In genomic region chr3:54951405-54951804, GRCh38 we compare ENCODE assay signal across 8 cellular contexts. TPM values are rescaled to one million over a fixed set of nuclear protein-coding genes. Genes with fewer than 3 reads are reported as not detected.
DNase-seq lines count a peak whose midpoint lies in the region; ATAC-seq and TF ChIP-seq lines count a peak whose summit lies in the region.

No MANE protein-coding gene starts in this region.

- H3K36me3 ChIP-seq in GM23248 (ENCODE audit: low read depth), result no peaks in the 10 kb centered on the region
- H3K36me3 ChIP-seq in Panc1 (ENCODE audit: control insufficient read depth, insufficient read depth, low read length), result no peaks in the 10 kb centered on the region
- H3K36me3 ChIP-seq in esophagus muscularis mucosa, result no peaks in the 10 kb centered on the region

- in situ Hi-C loops in GM23248 (cut with MboI), result loop anchor here (10.0 kb wide), 1 partner anchor 213 kb away; no protein-coding TSS in a partner anchor
- in situ Hi-C loops in Panc1 (cut with HindIII; ENCODE audit: low pct_unique_long_range_greater_than_20kb, low sequenced_read_pairs), result no loop called here
- in situ Hi-C loops in KBM-7 (cut with MboI; ENCODE audit: low pct_unique_long_range_greater_than_20kb, low sequenced_read_pairs), result no loop called here

- H3K9me3 Mint-ChIP-seq in nephron, result no peaks in the 10 kb centered on the region

- intact Hi-C loops in Panc1 (cut with micrococcal nuclease; ENCODE audit: unreplicated experiment), result no loop called here
- intact Hi-C loops in esophagus muscularis mucosa (cut with DNase I), result loop anchor here (5.0 to 10.0 kb wide), 3 partner anchors 79 to 533 kb away; partner anchors contain the start of gene WNT5A

- peak overlapping the region; percentile 35 for H3K27ac ChIP-seq in GM23248
- no peak overlapping the region for H3K27ac ChIP-seq in Panc1 (ENCODE audit: low read length)
- H3K27ac ChIP-seq in esophagus muscularis mucosa (replicated peaks in 1 of 4), result no peak overlapping the region

- H3K4me3 ChIP-seq in GM23248 (no peak overlapping the region), Panc1 (ENCODE audit: low read depth in 2 of 2, low read length in 2 of 2) (no peak overlapping the region), esophagus muscularis mucosa (no peak overlapping the region)

- BruUV-seq in Panc1 (replicated peaks; lab: Mats Ljungman, UMichigan), result no TSS peak

- no peaks in the 10 kb centered on the region for H4K20me1 ChIP-seq in GM23248 (ENCODE audit: insufficient read depth)

- peak; percentile 97 for DNase-seq in GM23248
- no peak for DNase-seq in Panc1 (ENCODE audit: low read depth, low spot score)
- DNase-seq in esophagus muscularis mucosa (ENCODE audit: extremely low spot score), result no peak
- DNase-seq in stimulated activated naive CD4-positive, alpha-beta T cell (lab: John Stamatoyannopoulos, UW), result no peak
- no peak for DNase-seq in KBM-7

- H3K36me3 Mint-ChIP-seq in nephron (ENCODE audit: low read depth), result no peaks in the 10 kb centered on the region

- peak overlapping the region in 1 of 3 experiments; percentile 55 for H3K27ac Mint-ChIP-seq in nephron

- H3K9me3 ChIP-seq in GM23248 (ENCODE audit: low read depth) (no peaks in the 10 kb centered on the region), Panc1 (ENCODE audit: control insufficient read depth, insufficient read depth, low read depth, low read length) (no peaks in the 10 kb centered on the region), esophagus muscularis mucosa (no peaks in the 10 kb centered on the region)

- TF ChIP-seq CTCF in Panc1 (IDR thresholded peaks at IDR 0.05) (no peak; the same call in 1 of the 2 replicates), esophagus muscularis mucosa (IDR thresholded peaks at IDR 0.05) (peak; percentile 60 to 77 (median 67)), nephron (IDR thresholded peaks at IDR 0.05; ENCODE audit: unreplicated experiment in 3 of 3) (peak; percentile 59 to 63 (median 59))

- H3K4me1 ChIP-seq in GM23248 (ENCODE audit: insufficient read depth) (peaks cover 35% of the 10 kb centered on the region), Panc1 (ENCODE audit: control insufficient read depth, insufficient read depth, low read length) (no peaks in the 10 kb centered on the region; the same call in 1 of the 2 replicates), esophagus muscularis mucosa (peaks cover 10 to 44% (median 40%) of the 10 kb centered on the region in 4 donors)

- peaks cover 36% of the 10 kb centered on the region for H3K4me1 Mint-ChIP-seq in nephron

- H3K9me2 ChIP-seq in GM23248 (ENCODE audit: insufficient read depth), result no peaks in the 10 kb centered on the region

- no peaks in the 10 kb centered on the region for H3K79me2 ChIP-seq in GM23248 (ENCODE audit: insufficient read depth)

- CTCF ChIA-PET in Panc1 (lab: Charles Lee), result no interaction called here

- H3K27me3 Mint-ChIP-seq in nephron (ENCODE audit: low read depth), result peaks cover 18% of the 10 kb centered on the region

- H3K27me3 ChIP-seq in GM23248 (replicated peaks; ENCODE audit: insufficient read depth) (no peaks in the 10 kb centered on the region), Panc1 (ENCODE audit: control insufficient read depth, insufficient read depth, low read length) (no peaks in the 10 kb centered on the region), esophagus muscularis mucosa (no peaks in the 10 kb centered on the region)

- peaks cover 40% of the 10 kb centered on the region for H3F3A ChIP-seq in GM23248 (ENCODE audit: insufficient read depth)

- POLR2A ChIA-PET in Panc1 (lab: Charles Lee), result no interaction called here

- 0 out of 2 replicates have a peak, but pooled peaks have one; percentile 48 for ATAC-seq in Panc1
- ATAC-seq in GM18858 (IDR thresholded peaks at IDR 0.05; ENCODE audit: unreplicated experiment), result no peak
- no peak for ATAC-seq in HG03457 (IDR thresholded peaks at IDR 0.05; ENCODE audit: unreplicated experiment)

- TF ChIP-seq POLR2A in esophagus muscularis mucosa (IDR thresholded peaks at IDR 0.05; ENCODE audit: low read depth), result no peak

- H2AFZ ChIP-seq in GM23248, result 0 out of 2 replicates have a peak overlapping the region, but pooled peaks have one; percentile 20

- 1 to 3% methylated on average over 8 of the region's 8 CpGs for WGBS in GM23248 (ENCODE audit: low coverage in 1 of 2, low lambda C conversion rate in 2 of 2, missing lambda C conversion rate in 2 of 2), 2 experiments
- 27% methylated on average over 5 of the region's 8 CpGs for WGBS in esophagus muscularis mucosa

- H3K4me2 ChIP-seq in GM23248 (ENCODE audit: unreplicated experiment), result no peak overlapping the region

- TF ChIP-seq EP300 in esophagus muscularis mucosa (IDR thresholded peaks at IDR 0.05), result no peak

- H3K4me3 Mint-ChIP-seq in nephron, result no peak overlapping the region

- H3K9ac ChIP-seq in GM23248, result peak overlapping the region; percentile 24; the same call in 1 of the 2 replicates

RNA-seq across cellular contexts. Expression of gene LRTM1, which starts 23.5 kb away (rescaled TPM):
- total RNA-seq in GM23248 (2014; rRNA removed; shearing (Covaris generic)), result not detected in 2 replicates
- not detected in 2 replicates for polyA plus RNA-seq in GM23248 (2016; fragmentation: Nextera tagmentation; extraction: Ambion mirVana)
- total RNA-seq in Panc1 (2021; ENCODE audit: unreplicated experiment) (not detected), esophagus muscularis mucosa (not detected)
- not detected for polyA plus RNA-seq in Panc1 (2012; ENCODE audit: insufficient read length)
